ENCODE assay signal across 26 cellular contexts in the genomic region with DNA sequence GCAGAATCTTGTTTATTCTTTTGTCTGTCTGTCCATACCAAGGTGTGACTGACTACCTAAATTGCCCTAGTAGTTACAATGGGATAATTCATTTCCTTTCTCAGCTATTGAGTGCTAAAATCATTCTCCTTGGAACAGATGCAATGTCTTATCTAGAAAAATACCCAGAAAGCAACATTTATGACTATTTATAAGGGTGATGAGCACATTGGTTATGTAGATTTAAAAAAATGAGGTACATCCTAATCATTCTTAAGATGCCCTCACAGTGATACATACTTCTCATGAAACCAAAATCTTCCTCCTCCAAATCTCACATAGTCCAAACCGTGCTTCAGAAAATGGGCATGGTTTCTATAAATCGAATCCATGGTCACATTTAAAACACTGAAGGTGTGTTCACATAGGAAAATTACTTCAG. TPM values are rescaled to one million over a fixed set of nuclear protein-coding genes. Genes with fewer than 3 reads are reported as not detected.
DNase-seq lines count a peak whose midpoint lies in the region; ATAC-seq and TF ChIP-seq lines count a peak whose summit lies in the region.
"Had no signal": no experiment of that assay in that cellular context is flagged by ENCODE, and none has a peak within 500 bp of the region (broad histone marks: within the 10 kb centered on the region; RNA-seq: fewer than 3 reads in every experiment).

No MANE protein-coding gene starts in this region.

- peaks cover 5 to 21% of the 10 kb centered on the region in 2 donors for H3K4me1 ChIP-seq in ascending aorta

- no peak for ATAC-seq in activated naive CD8-positive, alpha-beta T cell treated with anti-CD3 and anti-CD28 coated beads, Interleukin-2, amount 10 ng/mL, durations not matched to agents 7 days and 5 days (ENCODE audit: low read depth)
- no peak for ATAC-seq in HG03025 (IDR thresholded peaks at IDR 0.05; ENCODE audit: low FRiP score, unreplicated experiment)
- ATAC-seq in HG03039 (IDR thresholded peaks at IDR 0.05; ENCODE audit: unreplicated experiment): no peak
- no peak for ATAC-seq in GM21360 (IDR thresholded peaks at IDR 0.05; ENCODE audit: unreplicated experiment)
- ATAC-seq: heart left ventricle had no signal

- no peaks in the 10 kb centered on the region for H3K9me3 Mint-ChIP-seq in activated naive CD8-positive, alpha-beta T cell treated with anti-CD3 and anti-CD28 coated beads, Interleukin-2, amount 10 ng/mL, durations not matched to agents 7 days and 5 days
- no peaks in the 10 kb centered on the region for H3K9me3 Mint-ChIP-seq in activated naive CD8-positive, alpha-beta T cell treated with anti-CD3 and anti-CD28 coated beads for 36 hours
- H3K9me3 Mint-ChIP-seq in nephron (no peaks in the 10 kb centered on the region), type B pancreatic cell (no peaks in the 10 kb centered on the region)
- H3K9me3 Mint-ChIP-seq: activated naive CD4-positive, alpha-beta T cell treated with anti-CD3 and anti-CD28 coated beads for 36 hours; T-helper 2 cell treated with Interferon-gamma antibody and Interleukin-4, amounts not matched to agents 5 μg/mL and 100 μg/mL, for 36 hours had no signal

- no peak for TF ChIP-seq CTCF in ascending aorta (IDR thresholded peaks at IDR 0.05)
- TF ChIP-seq CTCF in nephron (IDR thresholded peaks at IDR 0.05; ENCODE audit: unreplicated experiment in 3 of 3): no peak
- no peak for TF ChIP-seq CTCF in type B pancreatic cell (conservative IDR thresholded peaks at IDR 0.05)

- peak overlapping the region; percentile 69 for H3K27ac Mint-ChIP-seq in activated naive CD8-positive, alpha-beta T cell treated with anti-CD3 and anti-CD28 coated beads, Interleukin-2, amount 10 ng/mL, durations not matched to agents 7 days and 5 days
- H3K27ac Mint-ChIP-seq in activated naive CD8-positive, alpha-beta T cell treated with anti-CD3 and anti-CD28 coated beads for 36 hours: no peak overlapping the region
- H3K27ac Mint-ChIP-seq in nephron: peak overlapping the region in 2 of 3 experiments; percentile 23 to 59
- H3K27ac Mint-ChIP-seq in type B pancreatic cell: peak overlapping the region; percentile 34
- H3K27ac Mint-ChIP-seq: activated naive CD4-positive, alpha-beta T cell treated with anti-CD3 and anti-CD28 coated beads for 36 hours; T-helper 2 cell treated with Interferon-gamma antibody and Interleukin-4, amounts not matched to agents 5 μg/mL and 100 μg/mL, for 36 hours had no signal

- no peaks in the 10 kb centered on the region for H3K9me3 ChIP-seq in ascending aorta
- H3K9me3 ChIP-seq: heart left ventricle, ovary had no signal

- H3K36me3 Mint-ChIP-seq in activated naive CD8-positive, alpha-beta T cell treated with anti-CD3 and anti-CD28 coated beads, Interleukin-2, amount 10 ng/mL, durations not matched to agents 7 days and 5 days: no peaks in the 10 kb centered on the region
- H3K36me3 Mint-ChIP-seq in activated naive CD8-positive, alpha-beta T cell treated with anti-CD3 and anti-CD28 coated beads for 36 hours: no peaks in the 10 kb centered on the region
- no peaks in the 10 kb centered on the region for H3K36me3 Mint-ChIP-seq in nephron (ENCODE audit: low read depth)
- no peaks in the 10 kb centered on the region for H3K36me3 Mint-ChIP-seq in type B pancreatic cell

- POLR2A ChIA-PET in activated naive CD8-positive, alpha-beta T cell treated with anti-CD3 and anti-CD28 coated beads, Interleukin-2, amount 10 ng/mL, durations not matched to agents 7 days and 5 days (lab: Charles Lee): no interaction called here

- H3K4me3 ChIP-seq in ascending aorta: no peak overlapping the region
- H3K4me3 ChIP-seq: heart left ventricle, ovary had no signal

- peak overlapping the region; percentile 95 to 96 for H3K27ac ChIP-seq in ascending aorta
- H3K27ac ChIP-seq: 22Rv1 had no signal

- H3K4me3 Mint-ChIP-seq in activated naive CD8-positive, alpha-beta T cell treated with anti-CD3 and anti-CD28 coated beads, Interleukin-2, amount 10 ng/mL, durations not matched to agents 7 days and 5 days: no peak overlapping the region
- no peak overlapping the region for H3K4me3 Mint-ChIP-seq in activated naive CD8-positive, alpha-beta T cell treated with anti-CD3 and anti-CD28 coated beads for 36 hours
- H3K4me3 Mint-ChIP-seq in nephron: no peak overlapping the region
- H3K4me3 Mint-ChIP-seq in type B pancreatic cell: no peak overlapping the region
- H3K4me3 Mint-ChIP-seq: activated naive CD4-positive, alpha-beta T cell treated with anti-CD3 and anti-CD28 coated beads for 36 hours; T-helper 2 cell treated with Interferon-gamma antibody and Interleukin-4, amounts not matched to agents 5 μg/mL and 100 μg/mL, for 36 hours had no signal

- H3K4me1 Mint-ChIP-seq in activated naive CD8-positive, alpha-beta T cell treated with anti-CD3 and anti-CD28 coated beads, Interleukin-2, amount 10 ng/mL, durations not matched to agents 7 days and 5 days: peaks cover 17% of the 10 kb centered on the region
- peaks cover 23% of the 10 kb centered on the region for H3K4me1 Mint-ChIP-seq in activated naive CD8-positive, alpha-beta T cell treated with anti-CD3 and anti-CD28 coated beads for 36 hours
- H3K4me1 Mint-ChIP-seq in nephron: peaks cover 34% of the 10 kb centered on the region
- H3K4me1 Mint-ChIP-seq in type B pancreatic cell (ENCODE audit: unreplicated experiment): peaks cover 15% of the 10 kb centered on the region

- no peaks in the 10 kb centered on the region for H3K36me3 ChIP-seq in ascending aorta
- H3K36me3 ChIP-seq: heart left ventricle, ovary had no signal

- intact Hi-C loops in ascending aorta (cut with DNase I): no loop called here

- DNase-seq in activated naive CD8-positive, alpha-beta T cell treated with anti-CD3 and anti-CD28 coated beads, Interleukin-2, amount 10 ng/mL, durations not matched to agents 7 days and 5 days: no peak
- no peak for DNase-seq in activated naive CD8-positive, alpha-beta T cell treated with anti-CD3 and anti-CD28 coated beads for 36 hours
- no peak for DNase-seq in ascending aorta (ENCODE audit: low spot score in 2 of 2)
- DNase-seq in type B pancreatic cell (ENCODE audit: extremely low spot score, unreplicated experiment): no peak
- DNase-seq: activated CD4-positive, alpha-beta T cell treated with anti-CD3 and anti-CD28 coated beads for 48 hours; activated naive CD4-positive, alpha-beta T cell treated with anti-CD3 and anti-CD28 coated beads for 36 hours; activated T-cell treated with anti-CD3 and anti-CD28 coated beads, Interleukin-2, amount 50 U/mL, for 48 hours; caudate nucleus; COR-L47; DMS79 treated with DMSO at 0.1 percent for 48 hours; H7; Karpas-422; mesendoderm; NCI-H1048; NCI-H187 treated with DMSO at 0.1 percent for 48 hours; ovary; stimulated activated CD4-positive, alpha-beta T cell treated with anti-CD3 and anti-CD28 coated beads, Interleukin-4, amount 100 ng/mL, for 24 hours; stimulated activated naive CD4-positive, alpha-beta T cell treated with Interleukin-2 at 50 U/mL for 16 hours had no signal

- H3K27me3 Mint-ChIP-seq in activated naive CD8-positive, alpha-beta T cell treated with anti-CD3 and anti-CD28 coated beads, Interleukin-2, amount 10 ng/mL, durations not matched to agents 7 days and 5 days: peaks cover 10% of the 10 kb centered on the region
- no peaks in the 10 kb centered on the region for H3K27me3 Mint-ChIP-seq in activated naive CD8-positive, alpha-beta T cell treated with anti-CD3 and anti-CD28 coated beads for 36 hours
- H3K27me3 Mint-ChIP-seq in nephron (ENCODE audit: low read depth): peaks cover 15% of the 10 kb centered on the region
- H3K27me3 Mint-ChIP-seq in type B pancreatic cell: peaks cover 8% of the 10 kb centered on the region

- H3K27me3 ChIP-seq in ascending aorta: no peaks in the 10 kb centered on the region
- H3K27me3 ChIP-seq: heart left ventricle, ovary had no signal

RNA-seq across cellular contexts. Expression of a gene that starts 11.6 kb away (rescaled TPM):
- total RNA-seq in activated naive CD8-positive, alpha-beta T cell treated with anti-CD3 and anti-CD28 coated beads, Interleukin-2, amount 10 ng/mL, durations not matched to agents 7 days and 5 days: not detected
- not detected for total RNA-seq in activated naive CD8-positive, alpha-beta T cell treated with anti-CD3 and anti-CD28 coated beads for 36 hours
- not detected for total RNA-seq in ascending aorta
- total RNA-seq in type B pancreatic cell (ENCODE audit: low replicate concordance): not detected in 2 replicates
- total RNA-seq: activated naive CD4-positive, alpha-beta T cell treated with anti-CD3 and anti-CD28 coated beads for 36 hours; dermis microvascular lymphatic vessel endothelial cell; H7 had no signal

RNA-seq across cellular contexts. Expression of a gene that starts 55.0 kb away (rescaled TPM):
- total RNA-seq in activated naive CD8-positive, alpha-beta T cell treated with anti-CD3 and anti-CD28 coated beads, Interleukin-2, amount 10 ng/mL, durations not matched to agents 7 days and 5 days: 100 to 1,000 TPM; 483 to 504 TPM
- 100 to 1,000 TPM; 804 to 850 TPM for total RNA-seq in activated naive CD8-positive, alpha-beta T cell treated with anti-CD3 and anti-CD28 coated beads for 36 hours
- total RNA-seq in ascending aorta (135 TPM), type B pancreatic cell (ENCODE audit: low replicate concordance) (312 and 576 TPM in 2 replicates)
